Comparison of ENCODE assay signal across 8 cellular contexts in genomic region chr1:11262171-11263049, GRCh38. TPM values are rescaled to one million over a fixed set of nuclear protein-coding genes. Genes with fewer than 3 reads are reported as not detected.
DNase-seq lines count a peak whose midpoint lies in the region; ATAC-seq and TF ChIP-seq lines count a peak whose summit lies in the region.

MTOR (minus strand) TSS chr1:11262551; CDS start chr1:11259409, 3,142 bp downstream.

- H3K27ac Mint-ChIP-seq in T-helper 1 cell treated with Interleukin-12 subunit alpha and Interleukin-12 subunit beta and Interleukin-4 antibody, amounts not matched to agents 30 μg/mL and 1 μg/mL, for 36 hours, result peak within 1 kb of the TSS; percentile 87

- peak within 1 kb of the TSS; percentile 97 for H3K4me3 ChIP-seq in upper lobe of right lung

- in situ Hi-C loops in GM13977 (cut with MboI; ENCODE audit: low pct_unique_long_range_greater_than_20kb, low sequenced_read_pairs, unreplicated experiment), result no loop called here

- H3K27ac ChIP-seq in upper lobe of right lung, result peak within 1 kb of the TSS; percentile 81

- no peaks in the 10 kb centered on the region for H3K27me3 ChIP-seq in upper lobe of right lung

- H3K27me3 Mint-ChIP-seq in T-helper 1 cell treated with Interleukin-12 subunit alpha and Interleukin-12 subunit beta and Interleukin-4 antibody, amounts not matched to agents 30 μg/mL and 1 μg/mL, for 36 hours (ENCODE audit: low read depth), result peaks cover 3% of the 10 kb centered on the region

- peak within 1 kb of the TSS; percentile 93 for H3K4me3 Mint-ChIP-seq in T-helper 1 cell treated with Interleukin-12 subunit alpha and Interleukin-12 subunit beta and Interleukin-4 antibody, amounts not matched to agents 30 μg/mL and 1 μg/mL, for 36 hours

- intact Hi-C loops in left cardiac atrium (cut with DNase I) (no loop called here), posterior vena cava (cut with DNase I) (loop anchor here in 1 of 2 donors (10.0 kb wide), 1 partner anchor 382 kb away; no protein-coding TSS in a partner anchor), upper lobe of right lung (cut with DNase I) (no loop called here)

- H3K36me3 Mint-ChIP-seq in T-helper 1 cell treated with Interleukin-12 subunit alpha and Interleukin-12 subunit beta and Interleukin-4 antibody, amounts not matched to agents 30 μg/mL and 1 μg/mL, for 36 hours (ENCODE audit: low read depth), result peaks cover 11% of the 10 kb centered on the region

- H3K4me1 ChIP-seq in upper lobe of right lung, result peaks cover 15% of the 10 kb centered on the region

- peak; percentile 97 for DNase-seq in GM13977 (ENCODE audit: low spot score)
- DNase-seq in NCI-H1694 (lab: John Stamatoyannopoulos, UW), result peak; percentile 99
- peak; percentile 100 for DNase-seq in amniotic stem cell (lab: John Stamatoyannopoulos, UW)
- peak; percentile 98 for DNase-seq in left cardiac atrium
- DNase-seq in posterior vena cava (ENCODE audit: low spot score), result peak; percentile 99
- peak; percentile 98 for DNase-seq in upper lobe of right lung

- H3K36me3 ChIP-seq in upper lobe of right lung, result peaks cover 23% of the 10 kb centered on the region

- TF ChIP-seq CTCF in GM13977 (IDR thresholded peaks at IDR 0.05; ENCODE audit: extremely low read depth, insufficient read depth, missing control alignments) (peak; percentile 23), upper lobe of right lung (IDR thresholded peaks at IDR 0.05) (no peak)

- no peaks in the 10 kb centered on the region for H3K9me3 ChIP-seq in upper lobe of right lung

- H3K4me1 Mint-ChIP-seq in T-helper 1 cell treated with Interleukin-12 subunit alpha and Interleukin-12 subunit beta and Interleukin-4 antibody, amounts not matched to agents 30 μg/mL and 1 μg/mL, for 36 hours (ENCODE audit: low read depth), result peaks cover 15% of the 10 kb centered on the region

- ATAC-seq in HG02884 (IDR thresholded peaks at IDR 0.05; ENCODE audit: unreplicated experiment) (peak; percentile 96), left cardiac atrium (peak; percentile 100), upper lobe of right lung (peak; percentile 100)

- H3K9me3 Mint-ChIP-seq in T-helper 1 cell treated with Interleukin-12 subunit alpha and Interleukin-12 subunit beta and Interleukin-4 antibody, amounts not matched to agents 30 μg/mL and 1 μg/mL, for 36 hours, result no peaks in the 10 kb centered on the region

RNA-seq across cellular contexts. Expression of gene MTOR, which starts in this region (rescaled TPM):
- total RNA-seq in left cardiac atrium (10 to 100 TPM; 29.3 to 34.1 TPM), posterior vena cava (10 to 100 TPM; 26.3 to 26.7 TPM), upper lobe of right lung (32.3 TPM)

Comparison
In these comparisons a context has a peak if more than half of its experiments do, and no peak if none do; other contexts are left out.
1. Peak in every context shown above with its lines: DNase-seq, ATAC-seq, H3K4me3 ChIP-seq and H3K27ac ChIP-seq.